Comparison of ENCODE assay signal across 9 cellular contexts in the genomic region with DNA sequence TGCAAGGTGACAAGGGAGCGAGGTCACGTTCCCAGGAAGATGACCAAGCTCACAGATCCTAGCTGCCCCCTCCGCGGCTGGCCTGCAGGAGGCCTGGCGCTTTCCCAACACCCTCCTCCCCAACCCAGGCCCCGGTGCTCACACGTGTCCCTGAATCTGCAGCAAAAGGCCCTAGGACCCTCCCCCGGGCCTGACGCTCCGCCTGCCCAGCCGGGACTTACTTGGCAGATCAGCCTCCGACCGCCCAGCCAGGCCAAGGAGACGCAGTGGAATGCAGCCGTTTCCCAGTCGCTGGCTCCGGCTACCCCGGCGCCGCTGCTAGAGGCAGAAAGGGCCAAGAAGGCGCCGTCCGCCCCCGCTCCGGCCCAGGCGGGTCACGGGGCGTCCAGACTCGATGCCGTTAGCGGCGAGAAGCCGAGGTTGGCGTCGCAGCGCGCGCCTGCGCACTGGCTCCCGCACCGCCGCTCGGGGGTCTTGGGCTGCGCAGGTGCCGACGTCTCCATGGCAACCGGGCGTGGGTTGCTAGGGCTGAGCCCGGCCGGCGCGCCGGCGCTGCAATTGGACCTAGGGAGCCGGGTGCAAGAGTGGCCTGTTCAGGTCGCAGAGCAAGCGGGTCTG. TPM values are rescaled to one million over a fixed set of nuclear protein-coding genes. Genes with fewer than 3 reads are reported as not detected.
DNase-seq lines count a peak whose midpoint lies in the region; ATAC-seq and TF ChIP-seq lines count a peak whose summit lies in the region.
"Had no signal": no experiment of that assay in that cellular context is flagged by ENCODE, and none has a peak within 500 bp of the region (broad histone marks: within the 10 kb centered on the region; RNA-seq: fewer than 3 reads in every experiment).

A gene with protein sequence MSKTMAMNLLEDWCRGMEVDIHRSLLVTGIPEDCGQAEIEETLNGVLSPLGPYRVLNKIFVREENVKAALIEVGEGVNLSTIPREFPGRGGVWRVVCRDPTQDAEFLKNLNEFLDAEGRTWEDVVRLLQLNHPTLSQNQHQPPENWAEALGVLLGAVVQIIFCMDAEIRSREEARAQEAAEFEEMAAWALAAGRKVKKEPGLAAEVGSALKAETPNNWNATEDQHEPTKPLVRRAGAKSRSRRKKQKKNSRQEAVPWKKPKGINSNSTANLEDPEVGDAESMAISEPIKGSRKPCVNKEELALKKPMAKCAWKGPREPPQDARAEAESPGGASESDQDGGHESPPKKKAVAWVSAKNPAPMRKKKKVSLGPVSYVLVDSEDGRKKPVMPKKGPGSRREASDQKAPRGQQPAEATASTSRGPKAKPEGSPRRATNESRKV (minus strand): TSS at position 448 of the 618 bp plus-strand sequence. CDS start 528 bp downstream, outside the sequence.

- peak within 1 kb of the TSS; percentile 69 for H3K27ac ChIP-seq in WERI-Rb-1
- H3K27ac ChIP-seq in cardiac muscle cell: peak within 1 kb of the TSS; percentile 93
- H3K27ac ChIP-seq: C4-2B had no signal

- H3K36me3 ChIP-seq in WERI-Rb-1 (peaks cover 33% of the 10 kb centered on the region), cardiac muscle cell (peaks cover 20% of the 10 kb centered on the region)

- H3K4me3 Mint-ChIP-seq in activated CD8-positive, alpha-beta T cell treated with anti-CD3 and anti-CD28 coated beads, Interleukin-2, amount 10 ng/mL, durations not matched to agents 7 days and 5 days: no peak within 1 kb of the TSS
- no peak within 1 kb of the TSS for H3K4me3 Mint-ChIP-seq in activated CD8-positive, alpha-beta T cell treated with anti-CD3 and anti-CD28 coated beads for 36 hours

- ATAC-seq in activated CD8-positive, alpha-beta T cell treated with anti-CD3 and anti-CD28 coated beads, Interleukin-2, amount 10 ng/mL, durations not matched to agents 7 days and 5 days: peak; percentile 33
- ATAC-seq in activated CD8-positive, alpha-beta T cell treated with anti-CD3 and anti-CD28 coated beads for 36 hours: no peak
- ATAC-seq in GM19452 (IDR thresholded peaks at IDR 0.05; ENCODE audit: unreplicated experiment): no peak
- no peak for ATAC-seq in HG02870 (IDR thresholded peaks at IDR 0.05; ENCODE audit: unreplicated experiment)

- H3K27me3 ChIP-seq in WERI-Rb-1 (ENCODE audit: insufficient read depth, low read depth, severe bottlenecking) (no peaks in the 10 kb centered on the region), cardiac muscle cell (no peaks in the 10 kb centered on the region)

- no peaks in the 10 kb centered on the region for H3K9me3 Mint-ChIP-seq in activated CD8-positive, alpha-beta T cell treated with anti-CD3 and anti-CD28 coated beads, Interleukin-2, amount 10 ng/mL, durations not matched to agents 7 days and 5 days (ENCODE audit: insufficient read depth)
- no peaks in the 10 kb centered on the region for H3K9me3 Mint-ChIP-seq in activated CD8-positive, alpha-beta T cell treated with anti-CD3 and anti-CD28 coated beads for 36 hours

- no peaks in the 10 kb centered on the region for H3K9me3 ChIP-seq in WERI-Rb-1 (ENCODE audit: severe bottlenecking)
- H3K9me3 ChIP-seq in cardiac muscle cell (ENCODE audit: low read depth): no peaks in the 10 kb centered on the region

- DNase-seq in activated CD8-positive, alpha-beta T cell treated with anti-CD3 and anti-CD28 coated beads, Interleukin-2, amount 10 ng/mL, durations not matched to agents 7 days and 5 days: no peak
- no peak for DNase-seq in activated CD8-positive, alpha-beta T cell treated with anti-CD3 and anti-CD28 coated beads for 36 hours
- DNase-seq in WERI-Rb-1 (peak; percentile 87), cardiac muscle cell (ENCODE audit: low read depth in 1 of 2, low spot score in 1 of 2) (peak; percentile 92 to 95), pons (ENCODE audit: low spot score) (peak; percentile 66)
- no peak for DNase-seq in stimulated activated naive CD4-positive, alpha-beta T cell (lab: John Stamatoyannopoulos, UW)

- peaks cover 13% of the 10 kb centered on the region for H3K4me1 ChIP-seq in cardiac muscle cell (ENCODE audit: low read depth)

- H3K4me3 ChIP-seq in WERI-Rb-1 (ENCODE audit: low read depth, low read length) (peak within 1 kb of the TSS; percentile 65), cardiac muscle cell (peak within 1 kb of the TSS; percentile 47)

- TF ChIP-seq CTCF in activated CD8-positive, alpha-beta T cell treated with anti-CD3 and anti-CD28 coated beads for 36 hours (IDR thresholded peaks at IDR 0.05): no peak
- TF ChIP-seq CTCF in WERI-Rb-1 (IDR thresholded peaks at IDR 0.05; ENCODE audit: low read depth, low read length): no peak
- peak; percentile 25 for TF ChIP-seq CTCF in cardiac muscle cell (IDR thresholded peaks at IDR 0.05; ENCODE audit: low read depth, low read length)

- no peak within 1 kb of the TSS for H3K27ac Mint-ChIP-seq in activated CD8-positive, alpha-beta T cell treated with anti-CD3 and anti-CD28 coated beads, Interleukin-2, amount 10 ng/mL, durations not matched to agents 7 days and 5 days
- no peak within 1 kb of the TSS for H3K27ac Mint-ChIP-seq in activated CD8-positive, alpha-beta T cell treated with anti-CD3 and anti-CD28 coated beads for 36 hours

- CTCF ChIA-PET in activated CD8-positive, alpha-beta T cell treated with anti-CD3 and anti-CD28 coated beads, Interleukin-2, amount 10 ng/mL, durations not matched to agents 7 days and 5 days (lab: Charles Lee): no interaction called here
- CTCF ChIA-PET in activated CD8-positive, alpha-beta T cell treated with anti-CD3 and anti-CD28 coated beads for 36 hours (lab: Charles Lee): interaction anchor here (1.1 kb wide), 1 partner anchor 76 kb away, joined by 3 read pairs; no protein-coding TSS in a partner anchor

- H3K36me3 Mint-ChIP-seq in activated CD8-positive, alpha-beta T cell treated with anti-CD3 and anti-CD28 coated beads, Interleukin-2, amount 10 ng/mL, durations not matched to agents 7 days and 5 days (ENCODE audit: low read depth): no peaks in the 10 kb centered on the region
- no peaks in the 10 kb centered on the region for H3K36me3 Mint-ChIP-seq in activated CD8-positive, alpha-beta T cell treated with anti-CD3 and anti-CD28 coated beads for 36 hours (ENCODE audit: low read depth)

- POLR2A ChIA-PET in activated CD8-positive, alpha-beta T cell treated with anti-CD3 and anti-CD28 coated beads, Interleukin-2, amount 10 ng/mL, durations not matched to agents 7 days and 5 days (lab: Charles Lee): no interaction called here
- POLR2A ChIA-PET in activated CD8-positive, alpha-beta T cell treated with anti-CD3 and anti-CD28 coated beads for 36 hours (lab: Charles Lee): no interaction called here

- intact Hi-C loops in activated CD8-positive, alpha-beta T cell treated with anti-CD3 and anti-CD28 coated beads for 36 hours (cut with micrococcal nuclease): no loop called here

- H3K4me1 Mint-ChIP-seq in activated CD8-positive, alpha-beta T cell treated with anti-CD3 and anti-CD28 coated beads, Interleukin-2, amount 10 ng/mL, durations not matched to agents 7 days and 5 days (ENCODE audit: low read depth): no peaks in the 10 kb centered on the region
- H3K4me1 Mint-ChIP-seq in activated CD8-positive, alpha-beta T cell treated with anti-CD3 and anti-CD28 coated beads for 36 hours (ENCODE audit: low read depth): no peaks in the 10 kb centered on the region

- peaks cover 40% of the 10 kb centered on the region for H3K27me3 Mint-ChIP-seq in activated CD8-positive, alpha-beta T cell treated with anti-CD3 and anti-CD28 coated beads, Interleukin-2, amount 10 ng/mL, durations not matched to agents 7 days and 5 days (ENCODE audit: low read depth)
- peaks cover 41% of the 10 kb centered on the region for H3K27me3 Mint-ChIP-seq in activated CD8-positive, alpha-beta T cell treated with anti-CD3 and anti-CD28 coated beads for 36 hours

RNA-seq across cellular contexts. Expression of the gene that starts here (rescaled TPM):
- total RNA-seq in activated CD8-positive, alpha-beta T cell treated with anti-CD3 and anti-CD28 coated beads, Interleukin-2, amount 10 ng/mL, durations not matched to agents 7 days and 5 days: not detected
- total RNA-seq in activated CD8-positive, alpha-beta T cell treated with anti-CD3 and anti-CD28 coated beads for 36 hours: not detected
- 67.8 and 71.7 TPM in 2 replicates for total RNA-seq in cardiac muscle cell
- polyA plus RNA-seq in cardiac muscle cell: 38.3 and 46.4 TPM in 2 replicates

Comparison
In these comparisons a context has a peak if more than half of its experiments do, and no peak if none do; other contexts are left out.
1. RNA of the gene that starts here (total RNA-seq): 67.8 to 71.7 TPM in cardiac muscle cell; not detected in activated CD8-positive, alpha-beta T cell treated with anti-CD3 and anti-CD28 coated beads, Interleukin-2, amount 10 ng/mL, durations not matched to agents 7 days and 5 days and not detected in activated CD8-positive, alpha-beta T cell treated with anti-CD3 and anti-CD28 coated beads for 36 hours; every median in the first group is over 10 times any median in the second.
2. Peak in ATAC-seq in activated CD8-positive, alpha-beta T cell treated with anti-CD3 and anti-CD28 coated beads, Interleukin-2, amount 10 ng/mL, durations not matched to agents 7 days and 5 days; RNA of the gene not detected or under 1 TPM.
3. DNase-seq: peak in WERI-Rb-1 (single experiment), cardiac muscle cell (2 of 2) and pons (single experiment); none in activated CD8-positive, alpha-beta T cell treated with anti-CD3 and anti-CD28 coated beads, Interleukin-2, amount 10 ng/mL, durations not matched to agents 7 days and 5 days (single experiment), activated CD8-positive, alpha-beta T cell treated with anti-CD3 and anti-CD28 coated beads for 36 hours (single experiment) and stimulated activated naive CD4-positive, alpha-beta T cell (0 of 6).